Comparison of ENCODE assay signal across 17 cellular contexts in the genomic region with DNA sequence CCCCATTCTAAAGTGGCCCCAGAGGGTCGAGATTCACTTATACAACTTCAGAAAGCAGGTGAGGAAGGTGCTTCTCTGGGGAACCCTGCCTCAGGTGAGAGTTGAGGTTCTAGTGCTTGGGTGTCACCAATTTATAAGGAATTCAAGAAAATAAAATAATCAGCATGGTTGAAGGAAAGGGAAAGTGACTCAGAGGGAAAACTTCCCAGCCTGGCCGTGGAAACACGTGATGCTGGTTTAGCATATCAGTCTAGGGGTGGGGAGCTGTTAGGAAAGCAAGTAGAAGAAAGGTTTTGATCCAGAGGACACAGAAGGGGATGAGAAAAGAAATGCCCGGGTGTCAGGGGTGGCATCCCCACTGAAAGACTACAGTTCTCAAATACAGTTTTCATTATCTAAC. TPM values are rescaled to one million over a fixed set of nuclear protein-coding genes. Genes with fewer than 3 reads are reported as not detected.
DNase-seq lines count a peak whose midpoint lies in the region; ATAC-seq, FAIRE-seq and TF ChIP-seq lines count a peak whose summit lies in the region.
"Had no signal": no experiment of that assay in that cellular context is flagged by ENCODE, and none has a peak within 500 bp of the region (broad histone marks: within the 10 kb centered on the region; RNA-seq: fewer than 3 reads in every experiment).

No MANE protein-coding gene starts in this region.

- peak overlapping the region; percentile 55 for H3K4me2 ChIP-seq in keratinocyte (ENCODE audit: control insufficient read depth, extremely low read depth, insufficient read depth, low read depth, low read length)

- intact Hi-C loops in MCF 10A (cut with micrococcal nuclease) (loop anchor here (10.0 kb wide), 2 partner anchors 153 to 703 kb away; partner anchors contain the start of genes ARTN, MED8 and SZT2), breast epithelium (cut with DNase I; ENCODE audit: low total_unique reads) (no loop called here)

- H3K27ac Mint-ChIP-seq in MCF 10A (ENCODE audit: low read depth, unreplicated experiment): peak overlapping the region; percentile 36
- H3K27ac Mint-ChIP-seq: activated naive CD4-positive, alpha-beta T cell treated with anti-CD3 and anti-CD28 coated beads, Interleukin-2, amount 50 U/mL, for 72 hours had no signal

- TF ChIP-seq POLR2A in breast epithelium (IDR thresholded peaks at IDR 0.05): no peak

- no peak for TF ChIP-seq CTCF in MCF 10A (IDR thresholded peaks at IDR 0.05; ENCODE audit: unreplicated experiment)
- no peak for TF ChIP-seq CTCF in breast epithelium (IDR thresholded peaks at IDR 0.05)
- TF ChIP-seq CTCF in keratinocyte (optimal IDR thresholded peaks at IDR 0.05 in 1 of 3, IDR thresholded peaks at IDR 0.05 in 1 of 3, conservative IDR thresholded peaks at IDR 0.05 in 1 of 3; ENCODE audit: extremely low read depth in 1 of 3, insufficient read depth in 2 of 3, low read length in 3 of 3): no peak
- TF ChIP-seq CTCF in WERI-Rb-1 (IDR thresholded peaks at IDR 0.05; ENCODE audit: low read depth, low read length): no peak

- H3K4me1 Mint-ChIP-seq in MCF 10A (ENCODE audit: insufficient read depth, unreplicated experiment): peaks cover 14% of the 10 kb centered on the region

- H3K9ac ChIP-seq in keratinocyte (ENCODE audit: control insufficient read depth, extremely low read depth, insufficient read depth, low read length): no peak overlapping the region

- no peak for ATAC-seq in HG03135 (IDR thresholded peaks at IDR 0.05; ENCODE audit: unreplicated experiment)
- ATAC-seq: activated naive CD4-positive, alpha-beta T cell treated with anti-CD3 and anti-CD28 coated beads, Interleukin-2, amount 50 U/mL, for 72 hours had no signal

- H3K79me2 ChIP-seq in keratinocyte (ENCODE audit: control insufficient read depth, insufficient read depth, low read length): no peaks in the 10 kb centered on the region

- DNase-seq in MCF 10A (ENCODE audit: unreplicated experiment): peak; percentile 64
- DNase-seq in breast epithelium (ENCODE audit: low spot score in 2 of 2): no peak
- DNase-seq in astrocyte of the hippocampus (ENCODE audit: low read depth, low spot score): peak; percentile 85
- no peak for DNase-seq in keratinocyte (ENCODE audit: low read depth, low spot score)
- DNase-seq in urothelium cell line (ENCODE audit: low spot score): peak; percentile 52
- no peak for DNase-seq in WERI-Rb-1
- no peak for DNase-seq in activated naive CD4-positive, alpha-beta T cell (lab: John Stamatoyannopoulos, UW)
- DNase-seq: activated CD4-positive, alpha-beta T cell treated with anti-CD3 and anti-CD28 coated beads, Interleukin-2, amount 50 U/mL, for 4 hours; DMS79 treated with DMSO at 0.1 percent for 48 hours; NCI-H1048; NCI-H748 treated with DMSO at 0.1 percent for 48 hours; testis had no signal

- H3K27me3 ChIP-seq in breast epithelium (no peaks in the 10 kb centered on the region), keratinocyte (ENCODE audit: control insufficient read depth, extremely low read depth, insufficient read depth, low read length) (no peaks in the 10 kb centered on the region), WERI-Rb-1 (ENCODE audit: insufficient read depth, low read depth, severe bottlenecking) (no peaks in the 10 kb centered on the region)
- H3K27me3 ChIP-seq: neutrophil, testis had no signal

- no peaks in the 10 kb centered on the region for H3K9me3 Mint-ChIP-seq in MCF 10A (ENCODE audit: unreplicated experiment)
- H3K9me3 Mint-ChIP-seq: activated naive CD4-positive, alpha-beta T cell treated with anti-CD3 and anti-CD28 coated beads, Interleukin-2, amount 50 U/mL, for 72 hours had no signal

- H3K27ac ChIP-seq in breast epithelium (peak overlapping the region in 1 of 2 donors; percentile 44), keratinocyte (ENCODE audit: control insufficient read depth, insufficient read depth, low read length) (peak overlapping the region; percentile 18), WERI-Rb-1 (no peak overlapping the region)
- H3K27ac ChIP-seq: 22Rv1, neutrophil, testis had no signal

- H3K36me3 Mint-ChIP-seq in MCF 10A (ENCODE audit: insufficient read depth, unreplicated experiment): no peaks in the 10 kb centered on the region
- H3K36me3 Mint-ChIP-seq: activated naive CD4-positive, alpha-beta T cell treated with anti-CD3 and anti-CD28 coated beads, Interleukin-2, amount 50 U/mL, for 72 hours had no signal

- H3K4me3 ChIP-seq in breast epithelium: no peak overlapping the region
- H3K4me3 ChIP-seq in keratinocyte (ENCODE audit: control insufficient read depth in 2 of 3, extremely low read depth in 1 of 3, insufficient read depth in 2 of 3, low read depth in 1 of 3, low read length in 3 of 3): no peak overlapping the region
- H3K4me3 ChIP-seq in WERI-Rb-1 (ENCODE audit: low read depth, low read length): no peak overlapping the region
- H3K4me3 ChIP-seq: testis had no signal

- FAIRE-seq in keratinocyte (lab: Jason Lieb, UNC) (peak; percentile 68), urothelium cell line (lab: Jason Lieb, UNC) (no peak)
- FAIRE-seq: islet of Langerhans had no signal

- dilution Hi-C loops in keratinocyte (cut with MboI; ENCODE audit: extremely low pct_ligation_motif_present, low sequenced_read_pairs): no loop called here

- CTCF ChIA-PET in MCF 10A (lab: Yijun Ruan, JAX): interaction anchor here (0.7 to 2.9 kb wide), 4 partner anchors 12 to 181 kb away, joined by 3 to 10 read pairs (median 4); no protein-coding TSS in a partner anchor

- H3K27me3 Mint-ChIP-seq in MCF 10A (ENCODE audit: insufficient read depth, unreplicated experiment): no peaks in the 10 kb centered on the region

- H3K4me1 ChIP-seq in breast epithelium (no peaks in the 10 kb centered on the region), keratinocyte (ENCODE audit: control insufficient read depth, extremely low read depth, insufficient read depth, low read length) (peaks cover 15% of the 10 kb centered on the region)
- H3K4me1 ChIP-seq: testis had no signal

- H3K9me3 ChIP-seq in breast epithelium (no peaks in the 10 kb centered on the region), keratinocyte (ENCODE audit: control insufficient read depth, low read depth, low read length) (no peaks in the 10 kb centered on the region), WERI-Rb-1 (ENCODE audit: severe bottlenecking) (no peaks in the 10 kb centered on the region)
- H3K9me3 ChIP-seq: neutrophil, testis had no signal

- H4K20me1 ChIP-seq in keratinocyte (ENCODE audit: control insufficient read depth, extremely low read depth, insufficient read depth, low read length): no peaks in the 10 kb centered on the region

- no TSS peak for BruUV-seq in MCF 10A (replicated peaks; lab: Mats Ljungman, UMichigan)

- H3K36me3 ChIP-seq in breast epithelium: no peaks in the 10 kb centered on the region
- no peaks in the 10 kb centered on the region for H3K36me3 ChIP-seq in keratinocyte (ENCODE audit: control insufficient read depth in 2 of 2, extremely low read depth in 1 of 2, insufficient read depth in 2 of 2, low read length in 2 of 2)
- no peaks in the 10 kb centered on the region for H3K36me3 ChIP-seq in WERI-Rb-1
- H3K36me3 ChIP-seq: neutrophil had no signal

- H3K9me1 ChIP-seq in keratinocyte (ENCODE audit: control insufficient read depth, extremely low read depth, insufficient read depth, low read length): no peaks in the 10 kb centered on the region

- peak overlapping the region; percentile 35 for H3K4me3 Mint-ChIP-seq in MCF 10A (ENCODE audit: unreplicated experiment)

- peak overlapping the region; percentile 75 for H2AFZ ChIP-seq in keratinocyte (ENCODE audit: control insufficient read depth, low read length)

- POLR2A ChIA-PET in MCF 10A (lab: Yijun Ruan, JAX): interaction anchor here (0.6 to 3.9 kb wide), 10 partner anchors 9 to 527 kb away, joined by 3 to 18 read pairs (median 3); partner anchors contain the start of genes KDM4A, MED8 and SZT2

RNA-seq across cellular contexts. Expression of gene TMEM125, which starts 37.7 kb away (rescaled TPM):
- total RNA-seq in MCF 10A (2022): 3.1 and 3.8 TPM in 2 replicates
- 10 to 100 TPM in 2 of 3 donors, not detected in 1; 19.3 to 30.1 TPM for total RNA-seq in breast epithelium
- 0.92 to 2.4 TPM (median 1.0 TPM) in 3 replicates for polyA plus RNA-seq in keratinocyte
- 3.2 TPM for polyA plus RNA-seq in keratinocyte (2011; ENCODE audit: low read depth)
- 1.1 and 1.5 TPM in 2 replicates for polyA plus RNA-seq in keratinocyte (2011; cell fraction: cytosol; rRNA removed)
- polyA plus RNA-seq in keratinocyte (2011; cell fraction: nucleus; rRNA removed): 1.9 and 2.8 TPM in 2 replicates
- 1.4 and 8.0 TPM in 2 replicates for polyA plus RNA-seq in keratinocyte (2012; ENCODE audit: low replicate concordance)
- 0.69 to 1.6 TPM (median 1.1 TPM) in 3 replicates for polyA minus RNA-seq in keratinocyte
- polyA minus RNA-seq in keratinocyte (2011; cell fraction: cytosol; rRNA and poly(A)+ RNA removed): 2.5 TPM
- polyA minus RNA-seq in keratinocyte (2011; cell fraction: nucleus; rRNA and poly(A)+ RNA removed): 0.74 and 0.78 TPM in 2 replicates

RNA-seq across cellular contexts. Expression of gene C1orf210, which starts 53.3 kb away (rescaled TPM):
- 0.91 and 1.6 TPM in 2 replicates for total RNA-seq in MCF 10A (2022)
- 10 to 100 TPM in 1 of 3 donors, 1 to 10 TPM in 1, not detected in 1; 7.2 to 31.3 TPM for total RNA-seq in breast epithelium
- 4.6 to 6.4 TPM (median 5.6 TPM) in 3 replicates for polyA plus RNA-seq in keratinocyte
- 1.2 TPM for polyA plus RNA-seq in keratinocyte (2011; ENCODE audit: low read depth)
- 4.6 TPM in 2 replicates for polyA plus RNA-seq in keratinocyte (2011; cell fraction: cytosol; rRNA removed)
- 3.2 and 4.8 TPM in 2 replicates for polyA plus RNA-seq in keratinocyte (2011; cell fraction: nucleus; rRNA removed)
- 2.6 and 8.9 TPM in 2 replicates for polyA plus RNA-seq in keratinocyte (2012; ENCODE audit: low replicate concordance)
- 3.4 to 4.8 TPM (median 4.7 TPM) in 3 replicates for polyA minus RNA-seq in keratinocyte
- 2.9 TPM for polyA minus RNA-seq in keratinocyte (2011; cell fraction: cytosol; rRNA and poly(A)+ RNA removed)
- 0.84 and 1.0 TPM in 2 replicates for polyA minus RNA-seq in keratinocyte (2011; cell fraction: nucleus; rRNA and poly(A)+ RNA removed)
- total RNA-seq: activated naive CD4-positive, alpha-beta T cell treated with anti-CD3 and anti-CD28 coated beads, Interleukin-2, amount 50 U/mL, for 72 hours had no signal

RNA-seq across cellular contexts. Expression of gene CFAP57, which starts 59.9 kb away (rescaled TPM):
- 0.17 and 0.44 TPM in 2 replicates for total RNA-seq in MCF 10A (2022)
- total RNA-seq in breast epithelium: under 1 TPM; 0.16 to 0.88 (median 0.66) TPM
- 0.24 to 0.39 TPM (median 0.32 TPM) in 3 replicates for polyA plus RNA-seq in keratinocyte
- polyA plus RNA-seq in keratinocyte (2011; ENCODE audit: low read depth): 0.37 TPM
- 0.16 and 0.22 TPM in 2 replicates for polyA plus RNA-seq in keratinocyte (2011; cell fraction: cytosol; rRNA removed)
- 0.43 and 0.45 TPM in 2 replicates for polyA plus RNA-seq in keratinocyte (2011; cell fraction: nucleus; rRNA removed)
- 0.13 and 0.22 TPM in 2 replicates for polyA plus RNA-seq in keratinocyte (2012; ENCODE audit: low replicate concordance)
- 0.10 to 0.22 TPM in 2 of 3 replicates, not detected in the other for polyA minus RNA-seq in keratinocyte
- polyA minus RNA-seq in keratinocyte (2011; cell fraction: cytosol; rRNA and poly(A)+ RNA removed): not detected
- polyA minus RNA-seq in keratinocyte (2011; cell fraction: nucleus; rRNA and poly(A)+ RNA removed): 0.53 and 0.78 TPM in 2 replicates

RNA-seq across cellular contexts. Expression of gene EBNA1BP2, which starts 60.0 kb away (rescaled TPM):
- total RNA-seq in MCF 10A (2022) (159 and 171 TPM in 2 replicates), breast epithelium (10 to 100 TPM; 34.9 to 61.6 (median 46.4) TPM)
- polyA plus RNA-seq in keratinocyte: 53.2 to 140 TPM (median 122 TPM) in 3 replicates
- polyA plus RNA-seq in keratinocyte (2011; ENCODE audit: low read depth): 143 TPM
- polyA plus RNA-seq in keratinocyte (2011; cell fraction: cytosol; rRNA removed): 79.5 and 96.5 TPM in 2 replicates
- 78.2 and 80.3 TPM in 2 replicates for polyA plus RNA-seq in keratinocyte (2011; cell fraction: nucleus; rRNA removed)
- polyA plus RNA-seq in keratinocyte (2012; ENCODE audit: low replicate concordance): 81.7 and 163 TPM in 2 replicates
- 25.0 to 43.8 TPM (median 43.6 TPM) in 3 replicates for polyA minus RNA-seq in keratinocyte
- polyA minus RNA-seq in keratinocyte (2011; cell fraction: cytosol; rRNA and poly(A)+ RNA removed): 46.4 TPM
- polyA minus RNA-seq in keratinocyte (2011; cell fraction: nucleus; rRNA and poly(A)+ RNA removed): 19.8 and 28.1 TPM in 2 replicates

Comparison
In these comparisons a context has a peak if more than half of its experiments do, and no peak if none do; other contexts are left out.
1. DNase-seq: peak in MCF 10A (single experiment), astrocyte of the hippocampus (single experiment) and urothelium cell line (single experiment); none in breast epithelium (0 of 2), keratinocyte (single experiment), WERI-Rb-1 (single experiment) and activated naive CD4-positive, alpha-beta T cell (0 of 4).